In the genomic region with DNA sequence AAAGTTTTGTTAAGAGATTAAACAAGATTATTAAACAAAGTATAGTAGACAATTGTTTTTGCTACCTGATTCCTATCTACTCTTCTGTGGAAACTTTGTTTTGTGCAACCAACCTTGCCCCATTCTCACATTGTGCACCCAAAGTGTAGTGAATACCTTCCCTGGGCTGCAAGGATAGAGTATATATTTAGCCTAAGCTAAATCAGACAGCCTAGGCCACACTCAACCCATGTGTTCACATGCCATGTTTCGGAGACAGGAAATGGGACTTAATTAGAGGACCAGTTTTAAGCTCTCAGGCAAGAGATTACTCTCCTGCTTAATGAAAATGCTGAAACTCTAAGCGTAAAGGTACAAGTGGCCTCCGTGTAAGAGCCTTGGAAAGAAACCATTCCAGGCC, we compare ENCODE assay signal across 21 cellular contexts.
"Had no signal": no experiment of that assay in that cellular context is flagged by ENCODE, and none has a peak within 500 bp of the region (broad histone marks: within the 10 kb centered on the region; RNA-seq: fewer than 3 reads in every experiment).

No MANE protein-coding gene starts in this region.

- H3K4me3 ChIP-seq: dorsolateral prefrontal cortex, lung, ovary, psoas muscle, sigmoid colon, thoracic aorta, tibial nerve, upper lobe of left lung had no signal

- H3K9me3 ChIP-seq: ovary, psoas muscle, thoracic aorta, tibial nerve, upper lobe of left lung had no signal

- ATAC-seq: left lobe of liver; natural killer cell; psoas muscle; right cardiac atrium; stimulated activated effector memory CD8-positive, alpha-beta T cell treated with anti-CD3 and anti-CD28 coated beads, Interleukin-12 subunit alpha, Interleukin-12 subunit beta, amount 100 ng/mL, for 72 hours had no signal

- H3K27ac ChIP-seq: dorsolateral prefrontal cortex, ovary, psoas muscle, sigmoid colon, thoracic aorta, tibial nerve, upper lobe of left lung had no signal

- H3K4me1 ChIP-seq: psoas muscle, sigmoid colon, tibial nerve, upper lobe of left lung had no signal

- DNase-seq: dorsolateral prefrontal cortex; effector CD4-positive, alpha-beta T cell; head of caudate nucleus; kidney; natural killer cell; occipital lobe; ovary; posterior cingulate gyrus; psoas muscle; right cardiac atrium; sigmoid colon; stimulated activated CD4-positive, alpha-beta T cell treated with anti-CD3 and anti-CD28 coated beads, Interleukin-2, amount 100 ng/mL, for 24 hours; stimulated activated CD4-positive, alpha-beta T cell treated with anti-CD3 and anti-CD28 coated beads, Interleukin-4, amount 100 ng/mL, for 24 hours; stimulated activated naive CD4-positive, alpha-beta T cell treated with Interleukin-2 at 50 U/mL for 16 hours; substantia nigra; upper lobe of left lung had no signal

- H3K36me3 ChIP-seq: ovary, sigmoid colon, thoracic aorta, tibial nerve, upper lobe of left lung had no signal
